ENCODE assay signal across 24 cellular contexts in genomic region chr10:33863347-33863746, GRCh38.
A peak's percentile ranks its signal among the peaks of the same experiment; 100 is the strongest.
DNase-seq lines count a peak whose midpoint lies in the region; ATAC-seq, FAIRE-seq and TF ChIP-seq lines count a peak whose summit lies in the region.
"Had no signal": no experiment of that assay in that cellular context is flagged by ENCODE, and none has a peak within 500 bp of the region (broad histone marks: within the 10 kb centered on the region; RNA-seq: fewer than 3 reads in every experiment).

No MANE protein-coding gene starts in this region.

- no peak for TF ChIP-seq POLR2A in K562 (conservative IDR thresholded peaks at IDR 0.05)

- no peak overlapping the region for H2AFZ ChIP-seq in K562 (ENCODE audit: low read depth, low read length)
- no peak overlapping the region for H2AFZ ChIP-seq in OCI-LY7 (ENCODE audit: low read length)

- no peaks in the 10 kb centered on the region for H3K27me3 Mint-ChIP-seq in nephron (ENCODE audit: low read depth)
- peaks cover 15% of the 10 kb centered on the region for H3K27me3 Mint-ChIP-seq in activated naive CD4-positive, alpha-beta T cell treated with anti-CD3 and anti-CD28 coated beads for 36 hours (ENCODE audit: low read depth)
- H3K27me3 Mint-ChIP-seq: B cell had no signal

- H4K20me1 ChIP-seq in K562 (replicated peaks; ENCODE audit: control insufficient read depth, insufficient read depth, low read length) (no peaks in the 10 kb centered on the region), OCI-LY7 (ENCODE audit: insufficient read depth, low read length) (no peaks in the 10 kb centered on the region)
- H4K20me1 ChIP-seq: BLaER1 treated with 17β-estradiol and CSF1 and Interleukin-3, amounts not matched to agents 10 nM and 100 nM had no signal

- no peak for TF ChIP-seq CTCF in K562 (IDR thresholded peaks at IDR 0.05 in 2 of 3, conservative IDR thresholded peaks at IDR 0.05 in 1 of 3; ENCODE audit: insufficient read depth in 2 of 3, low read depth in 1 of 3, low read length in 3 of 3)
- no peak for TF ChIP-seq CTCF in bronchial epithelial cell (IDR thresholded peaks at IDR 0.05; ENCODE audit: insufficient read depth, low read length, severe bottlenecking)
- TF ChIP-seq CTCF in nephron (IDR thresholded peaks at IDR 0.05; ENCODE audit: unreplicated experiment in 3 of 3), result no peak
- no peak for TF ChIP-seq CTCF in OCI-LY7 (conservative IDR thresholded peaks at IDR 0.05; ENCODE audit: low read length)
- no peak for TF ChIP-seq CTCF in psoas muscle (IDR thresholded peaks at IDR 0.05)

- H3K4me3 ChIP-seq in K562 (no peak overlapping the region), bronchial epithelial cell (ENCODE audit: low read depth, low read length) (no peak overlapping the region), OCI-LY7 (ENCODE audit: low read depth, low read length, poor library complexity, severe bottlenecking) (no peak overlapping the region), psoas muscle (no peak overlapping the region)
- H3K4me3 ChIP-seq: BLaER1 treated with 17β-estradiol and CSF1 and Interleukin-3, amounts not matched to agents 10 nM and 100 nM had no signal

- in situ Hi-C loops in K562 (cut with MboI), result no loop called here

- H3K27me3 ChIP-seq in K562 (ENCODE audit: control insufficient read depth in 2 of 2, insufficient read depth in 2 of 2, low read length in 2 of 2) (no peaks in the 10 kb centered on the region; a peak in 1 of 5 replicates), bronchial epithelial cell (ENCODE audit: control insufficient read depth, insufficient read depth, low read length) (no peaks in the 10 kb centered on the region), psoas muscle (ENCODE audit: insufficient read depth in 3 of 3, low read length in 2 of 3) (no peaks in the 10 kb centered on the region)
- H3K27me3 ChIP-seq: BLaER1 treated with 17β-estradiol and CSF1 and Interleukin-3, amounts not matched to agents 10 nM and 100 nM had no signal

- 0% methylated on average over 3 of the region's 3 CpGs for WGBS in K562 (ENCODE audit: insufficient coverage, low coverage, missing lambda C conversion rate)
- WGBS in psoas muscle, 3 donors, result 77 to 93% (median 78%) methylated on average over 3 of the region's 3 CpGs

- peak overlapping the region; percentile 19 to 90 (median 71) for H3K27ac Mint-ChIP-seq in nephron
- no peak overlapping the region for H3K27ac Mint-ChIP-seq in activated naive CD4-positive, alpha-beta T cell treated with anti-CD3 and anti-CD28 coated beads for 36 hours
- H3K27ac Mint-ChIP-seq: B cell; CD4-positive, alpha-beta T cell; CD8-positive, alpha-beta T cell had no signal

- H3K4me3 Mint-ChIP-seq in nephron, result no peak overlapping the region
- H3K4me3 Mint-ChIP-seq in activated naive CD4-positive, alpha-beta T cell treated with anti-CD3 and anti-CD28 coated beads for 36 hours, result no peak overlapping the region
- H3K4me3 Mint-ChIP-seq: B cell; CD4-positive, alpha-beta T cell; CD8-positive, alpha-beta T cell had no signal

- DNase-seq in K562 (ENCODE audit: extremely low read depth in 1 of 4, low spot score in 3 of 4) (no peak), bronchial epithelial cell (ENCODE audit: low read depth) (no peak), kidney glomerular epithelial cell (lab: John Stamatoyannopoulos, UW) (peak; percentile 8), OCI-LY7 (ENCODE audit: low spot score) (no peak), psoas muscle (no peak)
- no peak for DNase-seq in activated naive CD4-positive, alpha-beta T cell treated with anti-CD3 and anti-CD28 coated beads for 36 hours
- DNase-seq: 8988T; ACHN; Caco-2; Calu3; CD4-positive, alpha-beta T cell; CD8-positive, alpha-beta T cell; DMS79 treated with DMSO at 0.1 percent for 48 hours; GF-D8 had no signal

- peaks cover 41% of the 10 kb centered on the region for H3K4me1 Mint-ChIP-seq in nephron
- H3K4me1 Mint-ChIP-seq in activated naive CD4-positive, alpha-beta T cell treated with anti-CD3 and anti-CD28 coated beads for 36 hours (ENCODE audit: low read depth), result no peaks in the 10 kb centered on the region
- H3K4me1 Mint-ChIP-seq: B cell had no signal

- no peaks in the 10 kb centered on the region for H3K9me2 ChIP-seq in OCI-LY7 (ENCODE audit: insufficient read depth, low read length)

- H3K4me2 ChIP-seq in K562 (ENCODE audit: insufficient read depth, low read length) (no peak overlapping the region), OCI-LY7 (ENCODE audit: low read length) (no peak overlapping the region)
- H3K4me2 ChIP-seq: BLaER1 treated with 17β-estradiol and CSF1 and Interleukin-3, amounts not matched to agents 10 nM and 100 nM had no signal

- no peaks in the 10 kb centered on the region for H3K9me1 ChIP-seq in K562 (ENCODE audit: control insufficient read depth, insufficient read depth, low read length)

- TF ChIP-seq EP300 in K562 (IDR thresholded peaks at IDR 0.05; ENCODE audit: low read length), result no peak

- no peak for FAIRE-seq in K562 (lab: Jason Lieb, UNC)
- FAIRE-seq in bronchial epithelial cell (lab: Jason Lieb, UNC), result peak; percentile 32
- FAIRE-seq: A204.1, D721Med, G401.6, GM12891, GM19239 had no signal

- no peaks in the 10 kb centered on the region for H3K79me2 ChIP-seq in K562 (ENCODE audit: control insufficient read depth, insufficient read depth, low read length)
- H3K79me2 ChIP-seq in OCI-LY7 (ENCODE audit: insufficient read depth, low read depth, low read length), result no peaks in the 10 kb centered on the region

- H3K27ac ChIP-seq in K562 (ENCODE audit: extremely low read depth, low read depth, low read length), result no peak overlapping the region
- H3K27ac ChIP-seq in OCI-LY7 (ENCODE audit: low read depth, low read length, poor library complexity, severe bottlenecking), result no peak overlapping the region
- H3K27ac ChIP-seq in psoas muscle, result no peak overlapping the region
- H3K27ac ChIP-seq: BLaER1 treated with 17β-estradiol and CSF1 and Interleukin-3, amounts not matched to agents 10 nM and 100 nM; C4-2B had no signal

- H3K9me3 ChIP-seq in K562 (replicated peaks; ENCODE audit: control insufficient read depth, insufficient read depth, low read depth, low read length) (no peaks in the 10 kb centered on the region), OCI-LY7 (ENCODE audit: low read length) (no peaks in the 10 kb centered on the region), psoas muscle (no peaks in the 10 kb centered on the region)
- H3K9me3 ChIP-seq: BLaER1 treated with 17β-estradiol and CSF1 and Interleukin-3, amounts not matched to agents 10 nM and 100 nM; Caco-2 had no signal

- TF ChIP-seq RAD21 in K562 (CRISPR knock-in tag; conservative IDR thresholded peaks at IDR 0.05 in 1 of 2, IDR thresholded peaks at IDR 0.05 in 1 of 2), result no peak

- H3K36me3 ChIP-seq in K562 (ENCODE audit: control insufficient read depth, insufficient read depth, low read length) (no peaks in the 10 kb centered on the region), bronchial epithelial cell (ENCODE audit: control insufficient read depth, insufficient read depth, low read length) (no peaks in the 10 kb centered on the region), OCI-LY7 (ENCODE audit: insufficient read depth, low read length) (no peaks in the 10 kb centered on the region), psoas muscle (ENCODE audit: insufficient read depth in 1 of 2, low read depth in 1 of 2) (no peaks in the 10 kb centered on the region)
- H3K36me3 ChIP-seq: BLaER1 treated with 17β-estradiol and CSF1 and Interleukin-3, amounts not matched to agents 10 nM and 100 nM had no signal

- H3K4me1 ChIP-seq in K562 (replicated peaks in 1 of 2; ENCODE audit: control insufficient read depth in 2 of 2, insufficient read depth in 2 of 2, low read length in 2 of 2) (no peaks in the 10 kb centered on the region), OCI-LY7 (ENCODE audit: insufficient read depth, low read length, poor library complexity, severe bottlenecking) (no peaks in the 10 kb centered on the region), psoas muscle (no peaks in the 10 kb centered on the region)
- H3K4me1 ChIP-seq: Caco-2 had no signal

- BruUV-seq in K562 (replicated peaks; lab: Mats Ljungman, UMichigan) (no TSS peak), OCI-LY7 (replicated peaks; lab: Mats Ljungman, UMichigan) (no TSS peak)

- no peaks in the 10 kb centered on the region for H3K36me3 Mint-ChIP-seq in nephron (ENCODE audit: low read depth)
- H3K36me3 Mint-ChIP-seq in activated naive CD4-positive, alpha-beta T cell treated with anti-CD3 and anti-CD28 coated beads for 36 hours (ENCODE audit: low read depth), result no peaks in the 10 kb centered on the region
- H3K36me3 Mint-ChIP-seq: CD8-positive, alpha-beta T cell had no signal

- CTCF ChIA-PET in K562 (lab: Yijun Ruan, JAX; ENCODE audit: low intra/inter-chr PET ratio), result no interaction called here
- CTCF ChIA-PET in OCI-LY7 (lab: Charles Lee; ENCODE audit: unreplicated experiment), result no interaction called here
- CTCF ChIA-PET in activated naive CD4-positive, alpha-beta T cell treated with anti-CD3 and anti-CD28 coated beads for 36 hours (lab: Charles Lee), result interaction anchor here (0.6 kb wide), 1 partner anchor 755 kb away, joined by 3 read pairs; no protein-coding TSS in a partner anchor

- intact Hi-C loops in K562 (cut with micrococcal nuclease), result no loop called here
- intact Hi-C loops in OCI-LY7 (cut with micrococcal nuclease; ENCODE audit: unreplicated experiment), result no loop called here
- intact Hi-C loops in psoas muscle (cut with DNase I), result no loop called here
- intact Hi-C loops in activated naive CD4-positive, alpha-beta T cell treated with anti-CD3 and anti-CD28 coated beads for 36 hours (cut with micrococcal nuclease), result no loop called here

- H3K9ac ChIP-seq in K562 (ENCODE audit: insufficient read depth in 1 of 2, low read depth in 2 of 2, low read length in 2 of 2), result no peak overlapping the region
- H3K9ac ChIP-seq: BLaER1 treated with 17β-estradiol and CSF1 and Interleukin-3, amounts not matched to agents 10 nM and 100 nM had no signal

- POLR2A ChIA-PET in K562 (lab: Yijun Ruan, JAX) (no interaction called here), OCI-LY7 (lab: Charles Lee) (no interaction called here)

- no peaks in the 10 kb centered on the region for H3K9me3 Mint-ChIP-seq in nephron
- H3K9me3 Mint-ChIP-seq in activated naive CD4-positive, alpha-beta T cell treated with anti-CD3 and anti-CD28 coated beads for 36 hours, result no peaks in the 10 kb centered on the region
- H3K9me3 Mint-ChIP-seq: CD4-positive, alpha-beta T cell; CD8-positive, alpha-beta T cell had no signal

- ATAC-seq in K562 (no peak), psoas muscle (no peak), HG03439 (IDR thresholded peaks at IDR 0.05; ENCODE audit: unreplicated experiment) (no peak)
- ATAC-seq: CD8-positive, alpha-beta T cell had no signal

TF ChIP-seq in K562, 482 proteins besides CTCF, POLR2A, EP300 and RAD21:
- TF ChIP-seq NFIC (IDR thresholded peaks at IDR 0.05), result peak; percentile 70
- TF ChIP-seq FUS (optimal IDR thresholded peaks at IDR 0.05; ENCODE audit: low read depth, low read length), result no peak
- TF ChIP-seq SMAD1 (IDR thresholded peaks at IDR 0.05; ENCODE audit: low read depth, low read length, partially characterized antibody), result no peak
- peak; percentile 37; the same call in 1 of the 2 replicates for TF ChIP-seq NFIX (CRISPR knock-in tag; IDR thresholded peaks at IDR 0.05; ENCODE audit: low read depth)
